24 cellular contexts compared by ENCODE assay signal in genomic region chr10:127999291-127999690, GRCh38.
DNase-seq lines count a peak whose midpoint lies in the region; ATAC-seq, FAIRE-seq and TF ChIP-seq lines count a peak whose summit lies in the region.
"Had no signal": no experiment of that assay in that cellular context is flagged by ENCODE, and none has a peak within 500 bp of the region (broad histone marks: within the 10 kb centered on the region; RNA-seq: fewer than 3 reads in every experiment).

No MANE protein-coding gene starts in this region.

- FAIRE-seq in HepG2 (lab: Jason Lieb, UNC) = no peak
- FAIRE-seq: colon, GM18507 had no signal

- H3K4me3 ChIP-seq in neural cell (ENCODE audit: low read length) (peak overlapping the region; percentile 57), HepG2 (replicated peaks in 1 of 3; ENCODE audit: insufficient read depth in 1 of 3, low read depth in 2 of 3, low read length in 3 of 3) (no peak overlapping the region)
- H3K4me3 ChIP-seq: suprapubic skin had no signal

- H3K36me3 Mint-ChIP-seq in chondrocyte (ENCODE audit: low read depth) (no peaks in the 10 kb centered on the region), type B pancreatic cell (no peaks in the 10 kb centered on the region)
- H3K36me3 Mint-ChIP-seq: CD4-positive, alpha-beta memory T cell; memory B cell had no signal

- TF ChIP-seq POLR2A in HepG2 (IDR thresholded peaks at IDR 0.05; ENCODE audit: insufficient read depth in 1 of 2, low read depth in 2 of 2, low read length in 2 of 2) = no peak

- no TSS peak for BruUV-seq in HepG2 (replicated peaks; lab: Mats Ljungman, UMichigan)

- H3K27ac Mint-ChIP-seq in chondrocyte (ENCODE audit: unreplicated experiment) = peak overlapping the region; percentile 19
- no peak overlapping the region for H3K27ac Mint-ChIP-seq in type B pancreatic cell
- H3K27ac Mint-ChIP-seq: CD4-positive, alpha-beta memory T cell; memory B cell had no signal

- no peak for TF ChIP-seq RAD21 in neural cell (conservative IDR thresholded peaks at IDR 0.05)
- no peak for TF ChIP-seq RAD21 in HepG2 (CRISPR knock-in tag; IDR thresholded peaks at IDR 0.05)

- no peaks in the 10 kb centered on the region for H3K36me3 ChIP-seq in neural cell (ENCODE audit: insufficient read depth, low read length)
- H3K36me3 ChIP-seq in HepG2 (replicated peaks in 1 of 2; ENCODE audit: control insufficient read depth in 1 of 2, insufficient read depth in 2 of 2, low read length in 2 of 2) = no peaks in the 10 kb centered on the region
- H3K36me3 ChIP-seq: suprapubic skin had no signal

- H3K9me3 Mint-ChIP-seq in chondrocyte (ENCODE audit: low read depth) = no peaks in the 10 kb centered on the region
- no peaks in the 10 kb centered on the region for H3K9me3 Mint-ChIP-seq in type B pancreatic cell
- H3K9me3 Mint-ChIP-seq: CD4-positive, alpha-beta memory T cell; memory B cell; nephron had no signal

- H3K4me3 Mint-ChIP-seq in chondrocyte (ENCODE audit: unreplicated experiment) (no peak overlapping the region), type B pancreatic cell (peak overlapping the region; percentile 6)
- H3K4me3 Mint-ChIP-seq: CD4-positive, alpha-beta memory T cell; memory B cell had no signal

- TF ChIP-seq CTCF in chondrocyte (IDR thresholded peaks at IDR 0.05) (no peak), neural cell (IDR thresholded peaks at IDR 0.05; ENCODE audit: poor library complexity, severe bottlenecking) (no peak), type B pancreatic cell (conservative IDR thresholded peaks at IDR 0.05) (no peak), HepG2 (CRISPR knock-in tag; IDR thresholded peaks at IDR 0.05) (no peak)

- POLR2A ChIA-PET in HepG2 (lab: Yijun Ruan, JAX) = no interaction called here

- peak; percentile 46 for DNase-seq in activated effector memory CD4-positive, alpha-beta T cell treated with anti-CD3 and anti-CD28 coated beads, Interleukin-2, amount 50 U/mL, for 16 hours
- no peak for DNase-seq in activated effector memory CD4-positive, alpha-beta T cell treated with Interleukin-2 at 50 U/mL for 16 hours
- DNase-seq in chondrocyte (ENCODE audit: low spot score) = no peak
- DNase-seq in type B pancreatic cell (ENCODE audit: extremely low spot score, unreplicated experiment) = no peak
- no peak for DNase-seq in HepG2 (ENCODE audit: low spot score)
- no peak for DNase-seq in HCEC 1CT
- DNase-seq: ACHN; activated CD4-positive, alpha-beta T cell treated with anti-CD3 and anti-CD28 coated beads, Interleukin-2, amount 50 U/mL, for 4 hours; activated naive CD4-positive, alpha-beta T cell; amniotic stem cell; CD4-positive, alpha-beta memory T cell; KBM-7; NCI-H2029 treated with DMSO at 0.1 percent for 48 hours; NCI-H524 treated with DMSO at 0.1 percent for 48 hours; SHP77; stimulated activated CD4-positive, alpha-beta T cell treated with anti-CD3 and anti-CD28 coated beads, Interleukin-12 subunit alpha, Interleukin-12 subunit beta, amount 100 ng/mL, for 4 hours had no signal

- no peaks in the 10 kb centered on the region for H3K9me3 ChIP-seq in neural cell (ENCODE audit: low read length)
- H3K9me3 ChIP-seq in HepG2 (ENCODE audit: low read length) = no peaks in the 10 kb centered on the region
- H3K9me3 ChIP-seq: suprapubic skin had no signal

- TF ChIP-seq EP300 in neural cell (conservative IDR thresholded peaks at IDR 0.05; ENCODE audit: poor library complexity, severe bottlenecking) (no peak), HepG2 (IDR thresholded peaks at IDR 0.05; ENCODE audit: low read depth in 2 of 2, low read length in 2 of 2) (no peak), HepG2 (CRISPR knock-in tag; IDR thresholded peaks at IDR 0.05; ENCODE audit: borderline replicate concordance) (no peak)

- intact Hi-C loops in HepG2 (cut with micrococcal nuclease; ENCODE audit: unreplicated experiment) = no loop called here

- peak overlapping the region; percentile 68 for H3K9ac ChIP-seq in neural cell (ENCODE audit: low read length)
- no peak overlapping the region for H3K9ac ChIP-seq in HepG2 (ENCODE audit: insufficient read depth, low read depth, low read length)

- WGBS in HepG2 (ENCODE audit: low lambda C conversion rate) = 7% methylated on average over 11 of the region's 11 CpGs

- H3K4me1 ChIP-seq in HepG2 (ENCODE audit: insufficient read depth, low read length) = no peaks in the 10 kb centered on the region

- H3K4me2 ChIP-seq in neural cell (ENCODE audit: low read length) (peak overlapping the region; percentile 73), HepG2 (ENCODE audit: low read depth, low read length) (no peak overlapping the region)

- H3K4me1 Mint-ChIP-seq in chondrocyte (ENCODE audit: low read depth) (peaks cover 49% of the 10 kb centered on the region), type B pancreatic cell (ENCODE audit: unreplicated experiment) (peaks cover 46% of the 10 kb centered on the region)
- H3K4me1 Mint-ChIP-seq: CD4-positive, alpha-beta memory T cell had no signal

- H3K9me2 ChIP-seq in neural cell (ENCODE audit: insufficient read depth, low read length) = no peaks in the 10 kb centered on the region

- no peak overlapping the region for H2AFZ ChIP-seq in neural cell (ENCODE audit: low read depth, low read length)
- H2AFZ ChIP-seq in HepG2 (ENCODE audit: low read length) = no peak overlapping the region

- CTCF ChIA-PET in HepG2 (lab: Yijun Ruan, JAX; ENCODE audit: low intra/inter-chr PET ratio, low total read pairs) = no interaction called here

- H3F3A ChIP-seq in neural cell (ENCODE audit: insufficient read depth, low read length, poor library complexity, severe bottlenecking) = peaks cover 9% of the 10 kb centered on the region

- H4K20me1 ChIP-seq in neural cell (ENCODE audit: insufficient read depth) = no peaks in the 10 kb centered on the region
- no peaks in the 10 kb centered on the region for H4K20me1 ChIP-seq in HepG2 (ENCODE audit: insufficient read depth, low read length)

- H3K27ac ChIP-seq in neural cell (ENCODE audit: low read length) (peak overlapping the region; percentile 98), HepG2 (ENCODE audit: extremely low read length, insufficient read depth, low read length) (no peak overlapping the region)
- H3K27ac ChIP-seq: suprapubic skin, VCaP had no signal

- no peaks in the 10 kb centered on the region for H3K27me3 ChIP-seq in neural cell (ENCODE audit: insufficient read depth, low read depth, low read length)
- peaks cover 7 to 72% of the 10 kb centered on the region in 2 experiments for H3K27me3 ChIP-seq in HepG2 (ENCODE audit: control insufficient read depth in 1 of 2, insufficient read depth in 2 of 2, low read length in 2 of 2)
- H3K27me3 ChIP-seq: suprapubic skin had no signal

- no peaks in the 10 kb centered on the region for H3K27me3 Mint-ChIP-seq in chondrocyte (ENCODE audit: low read depth)
- peaks cover 37% of the 10 kb centered on the region for H3K27me3 Mint-ChIP-seq in type B pancreatic cell

- H3K79me2 ChIP-seq in neural cell (replicated peaks; ENCODE audit: insufficient read depth, low read length) (no peaks in the 10 kb centered on the region), HepG2 (ENCODE audit: insufficient read depth, low read length) (no peaks in the 10 kb centered on the region)

- in situ Hi-C loops in HepG2 (cut with HindIII; ENCODE audit: extremely low pct_ligation_motif_present, low pct_unique_long_range_greater_than_20kb) = no loop called here

- ATAC-seq in HG03108 (IDR thresholded peaks at IDR 0.05; ENCODE audit: unreplicated experiment) (no peak), HepG2 (no peak)

TF ChIP-seq in neural cell, 6 proteins besides CTCF, POLR2A, EP300 and RAD21 (continues in another document):
- TF ChIP-seq TAF1 (IDR thresholded peaks at IDR 0.05; ENCODE audit: low read depth) = no peak

TF ChIP-seq in HepG2, 621 proteins besides CTCF, POLR2A, EP300 and RAD21 (continues in another document):
- TF ChIP-seq ZNF354B (CRISPR knock-in tag; IDR thresholded peaks at IDR 0.05) = no peak
- no peak for TF ChIP-seq TAF15 (IDR thresholded peaks at IDR 0.05; ENCODE audit: low read depth, low read length, poor library complexity, severe bottlenecking)
- TF ChIP-seq ZNF512 (CRISPR knock-in tag; IDR thresholded peaks at IDR 0.05) = no peak
- no peak for TF ChIP-seq MYC (CRISPR knock-in tag; IDR thresholded peaks at IDR 0.05; ENCODE audit: borderline replicate concordance)
- TF ChIP-seq HNF1B (CRISPR knock-in tag; IDR thresholded peaks at IDR 0.05) = no peak
- TF ChIP-seq ZNF501 (CRISPR knock-in tag; IDR thresholded peaks at IDR 0.05) = no peak
- TF ChIP-seq SRF (IDR thresholded peaks at IDR 0.05; ENCODE audit: low read depth, low read length) = no peak
- no peak for TF ChIP-seq TBL1XR1 (IDR thresholded peaks at IDR 0.05; ENCODE audit: borderline replicate concordance, low read length, partially characterized antibody)
- no peak for TF ChIP-seq ELF4 (CRISPR knock-in tag; IDR thresholded peaks at IDR 0.05; ENCODE audit: borderline replicate concordance)
